8 cellular contexts compared by ENCODE assay signal in the genomic region with DNA sequence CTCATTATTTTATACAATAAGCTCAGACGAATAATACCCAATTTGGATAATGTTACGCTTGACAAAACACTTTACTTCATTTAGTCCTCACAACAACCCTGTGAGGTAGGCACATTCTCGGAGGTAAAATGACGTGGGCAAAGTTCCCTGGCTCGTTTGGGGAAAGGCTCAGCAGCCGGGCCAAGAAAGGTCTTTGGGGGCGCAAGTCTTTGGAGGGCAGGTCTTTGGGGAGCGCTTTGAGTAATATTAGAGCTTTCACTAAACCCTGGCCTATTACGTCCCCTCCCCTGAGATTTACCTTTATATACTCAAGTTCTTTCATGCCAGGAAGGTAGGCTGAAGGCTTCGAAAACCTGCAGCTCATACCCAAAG. TPM values are rescaled to one million over a fixed set of nuclear protein-coding genes. Genes with fewer than 3 reads are reported as not detected.
DNase-seq lines count a peak whose midpoint lies in the region; ATAC-seq and TF ChIP-seq lines count a peak whose summit lies in the region.

No MANE protein-coding gene starts in this region.

- H3K27ac Mint-ChIP-seq in activated T-cell treated with anti-CD3 and anti-CD28 coated beads, Interleukin-2, amount 50 U/mL, for 72 hours, result peak overlapping the region; percentile 91
- H3K27ac Mint-ChIP-seq in T-cell, result peak overlapping the region; percentile 98 to 100

- H3K36me3 Mint-ChIP-seq in activated T-cell treated with anti-CD3 and anti-CD28 coated beads, Interleukin-2, amount 50 U/mL, for 72 hours (ENCODE audit: insufficient read depth in 2 of 2), result peaks cover 7 to 8% of the 10 kb centered on the region in 2 donors
- H3K36me3 Mint-ChIP-seq in T-cell, result peaks cover 9% of the 10 kb centered on the region

- DNase-seq in activated T-cell treated with anti-CD3 and anti-CD28 coated beads, Interleukin-2, amount 50 U/mL, for 72 hours, result no peak
- no peak for DNase-seq in activated T-cell treated with anti-CD3 and anti-CD28 coated beads for 4 hours
- DNase-seq in T-cell, result peak in 8 of 34 experiments; percentile 1 to 40 (median 8)
- DNase-seq in fibroblast of mammary gland (ENCODE audit: low read depth), result peak; percentile 26
- DNase-seq in pons (ENCODE audit: low spot score), result peak; percentile 11
- DNase-seq in left colon, result no peak
- no peak for DNase-seq in NCI-H510A (lab: John Stamatoyannopoulos, UW)

- TF ChIP-seq CTCF in fibroblast of mammary gland (conservative IDR thresholded peaks at IDR 0.05; ENCODE audit: control insufficient read depth, insufficient read depth, low read depth, low read length), result no peak

- intact Hi-C loops in left colon (cut with DNase I, micrococcal nuclease), result no loop called here

- POLR2A ChIA-PET in T-cell (lab: Charles Lee), result interaction anchor here in 1 of 2 donors (0.7 kb wide), 1 partner anchor 134 kb away, joined by 3 read pairs; no protein-coding TSS in a partner anchor

- H3K4me1 Mint-ChIP-seq in activated T-cell treated with anti-CD3 and anti-CD28 coated beads, Interleukin-2, amount 50 U/mL, for 72 hours (ENCODE audit: low read depth), result peaks cover 62% of the 10 kb centered on the region
- H3K4me1 Mint-ChIP-seq in T-cell, result peaks cover 52 to 55% (median 55%) of the 10 kb centered on the region in 3 donors

- peak overlapping the region; percentile 98 for H3K4me3 Mint-ChIP-seq in activated T-cell treated with anti-CD3 and anti-CD28 coated beads, Interleukin-2, amount 50 U/mL, for 72 hours
- H3K4me3 Mint-ChIP-seq in T-cell, result peak overlapping the region; percentile 96 to 99 (median 98)

- peak overlapping the region; percentile 94 for H3K4me3 ChIP-seq in fibroblast of mammary gland (ENCODE audit: control insufficient read depth, low read depth, low read length)

- ATAC-seq in activated T-cell treated with anti-CD3 and anti-CD28 coated beads, Interleukin-2, amount 50 U/mL, for 72 hours (replicated peaks in 1 of 2), result no peak
- ATAC-seq in T-cell (replicated peaks in 1 of 4) (no peak), left colon (no peak), GM21526 (IDR thresholded peaks at IDR 0.05; ENCODE audit: low FRiP score, unreplicated experiment) (no peak)

- no peaks in the 10 kb centered on the region for H3K27me3 Mint-ChIP-seq in activated T-cell treated with anti-CD3 and anti-CD28 coated beads, Interleukin-2, amount 50 U/mL, for 72 hours (ENCODE audit: low read depth)
- peaks cover 0 to 1% of the 10 kb centered on the region in 2 donors for H3K27me3 Mint-ChIP-seq in T-cell

- CTCF ChIA-PET in T-cell (lab: Charles Lee), result interaction anchor here in 1 of 2 donors (1.1 to 1.3 kb wide), 2 partner anchors 25 to 521 kb away, joined by 3 to 5 read pairs; no protein-coding TSS in a partner anchor

- H3K9me3 Mint-ChIP-seq in activated T-cell treated with anti-CD3 and anti-CD28 coated beads, Interleukin-2, amount 50 U/mL, for 72 hours, result no peaks in the 10 kb centered on the region
- no peaks in the 10 kb centered on the region for H3K9me3 Mint-ChIP-seq in T-cell

RNA-seq across cellular contexts. Expression of gene RBKS, which starts 0.4 kb away (rescaled TPM):
- total RNA-seq in activated T-cell treated with anti-CD3 and anti-CD28 coated beads, Interleukin-2, amount 50 U/mL, for 72 hours, result 10 to 100 TPM in 1 of 2 donors, 1 to 10 TPM in 1; 5.8 to 11.5 TPM
- total RNA-seq in T-cell (1 to 10 TPM; 1.1 to 6.7 (median 1.5) TPM), left colon (10 to 100 TPM in 1 of 2 donors, 1 to 10 TPM in 1; 8.2 to 11.1 TPM)

RNA-seq across cellular contexts. Expression of gene BABAM2, which starts 0.8 kb away (rescaled TPM):
- total RNA-seq in activated T-cell treated with anti-CD3 and anti-CD28 coated beads, Interleukin-2, amount 50 U/mL, for 72 hours, result 10 to 100 TPM; 96.6 to 97.2 TPM
- total RNA-seq in T-cell (10 to 100 TPM; 28.4 to 45.2 (median 37.4) TPM), left colon (10 to 100 TPM; 35.3 to 39.3 TPM)

Comparison
In these comparisons a context has a peak if more than half of its experiments do, and no peak if none do; other contexts are left out.
1. DNase-seq: peak in fibroblast of mammary gland (single experiment) and pons (single experiment); none in activated T-cell treated with anti-CD3 and anti-CD28 coated beads, Interleukin-2, amount 50 U/mL, for 72 hours (0 of 2), activated T-cell treated with anti-CD3 and anti-CD28 coated beads for 4 hours (single experiment), left colon (0 of 2) and NCI-H510A (single experiment).